Comparison of ENCODE assay signal across 15 cellular contexts in genomic region chr14:93128785-93129459, GRCh38.
"Had no signal": no experiment of that assay in that cellular context is flagged by ENCODE, and none has a peak within 500 bp of the region (broad histone marks: within the 10 kb centered on the region; RNA-seq: fewer than 3 reads in every experiment).

No MANE protein-coding gene starts in this region.

- H3K27ac ChIP-seq: sigmoid colon, stomach, vagina had no signal

- H3K4me1 Mint-ChIP-seq: activated CD4-positive, alpha-beta T cell treated with anti-CD3 and anti-CD28 coated beads, Interleukin-2, amount 10 ng/mL, durations not matched to agents 24 days and 14 days had no signal

- H3K9me3 Mint-ChIP-seq: activated CD4-positive, alpha-beta T cell treated with anti-CD3 and anti-CD28 coated beads, Interleukin-2, amount 10 ng/mL, durations not matched to agents 24 days and 14 days; activated T-helper 1 cell treated with anti-CD3 and anti-CD28 coated beads, Interleukin-12 subunit alpha, Interleukin-12 subunit beta, Interleukin-2, Interleukin-4 antibody, amounts not matched to agents 30 ng/mL and 10 ng/mL and 1 ng/mL, durations not matched to agents 14 hours and 24 hours and 36 hours; dendritic cell treated with granulocyte-macrophage colony-stimulating factor and Interleukin-4, amounts not matched to agents 40 ng/mL and 50 ng/mL, for 4 days; T-helper 1 cell treated with Interleukin-12 subunit alpha and Interleukin-12 subunit beta and Interleukin-4 antibody, amounts not matched to agents 30 μg/mL and 1 μg/mL, for 36 hours; WTC11 had no signal

- H3K27me3 ChIP-seq: sigmoid colon, stomach, vagina had no signal

- H3K4me3 Mint-ChIP-seq: activated CD4-positive, alpha-beta T cell treated with anti-CD3 and anti-CD28 coated beads, Interleukin-2, amount 10 ng/mL, durations not matched to agents 24 days and 14 days; activated T-helper 1 cell treated with anti-CD3 and anti-CD28 coated beads, Interleukin-12 subunit alpha, Interleukin-12 subunit beta, Interleukin-2, Interleukin-4 antibody, amounts not matched to agents 30 ng/mL and 10 ng/mL and 1 ng/mL, durations not matched to agents 14 hours and 24 hours and 36 hours; dendritic cell treated with granulocyte-macrophage colony-stimulating factor and Interleukin-4, amounts not matched to agents 40 ng/mL and 50 ng/mL, for 4 days; T-helper 1 cell treated with Interleukin-12 subunit alpha and Interleukin-12 subunit beta and Interleukin-4 antibody, amounts not matched to agents 30 μg/mL and 1 μg/mL, for 36 hours; WTC11 had no signal

- H3K9me3 ChIP-seq: sigmoid colon, stomach, vagina had no signal

- H3K36me3 ChIP-seq: sigmoid colon, stomach, vagina had no signal

- DNase-seq: activated CD4-positive, alpha-beta T cell treated with anti-CD3 and anti-CD28 coated beads, Interleukin-2, amount 10 ng/mL, durations not matched to agents 24 days and 14 days; activated naive CD4-positive, alpha-beta T cell; caudate nucleus; glutamatergic neuron; mesendoderm; posterior cingulate gyrus; sigmoid colon; stimulated activated CD4-positive, alpha-beta T cell treated with anti-CD3 and anti-CD28 coated beads, Interleukin-12 subunit alpha, Interleukin-12 subunit beta, amount 100 ng/mL, for 4 hours; stimulated activated CD4-positive, alpha-beta T cell treated with anti-CD3 and anti-CD28 coated beads, Interleukin-4, amount 100 ng/mL, for 24 hours; stomach had no signal

- H3K27ac Mint-ChIP-seq: activated CD4-positive, alpha-beta T cell treated with anti-CD3 and anti-CD28 coated beads, Interleukin-2, amount 10 ng/mL, durations not matched to agents 24 days and 14 days; activated T-helper 1 cell treated with anti-CD3 and anti-CD28 coated beads, Interleukin-12 subunit alpha, Interleukin-12 subunit beta, Interleukin-2, Interleukin-4 antibody, amounts not matched to agents 30 ng/mL and 10 ng/mL and 1 ng/mL, durations not matched to agents 14 hours and 24 hours and 36 hours; dendritic cell treated with granulocyte-macrophage colony-stimulating factor and Interleukin-4, amounts not matched to agents 40 ng/mL and 50 ng/mL, for 4 days; T-helper 1 cell treated with Interleukin-12 subunit alpha and Interleukin-12 subunit beta and Interleukin-4 antibody, amounts not matched to agents 30 μg/mL and 1 μg/mL, for 36 hours had no signal

- H3K27me3 Mint-ChIP-seq: dendritic cell treated with granulocyte-macrophage colony-stimulating factor and Interleukin-4, amounts not matched to agents 40 ng/mL and 50 ng/mL, for 4 days had no signal

- ATAC-seq: WTC11 had no signal

- H3K4me3 ChIP-seq: sigmoid colon, stomach, vagina had no signal

- H3K36me3 Mint-ChIP-seq: WTC11 had no signal

- H3K4me1 ChIP-seq: sigmoid colon had no signal
